Comparison of ENCODE assay signal across 10 cellular contexts in the genomic region with DNA sequence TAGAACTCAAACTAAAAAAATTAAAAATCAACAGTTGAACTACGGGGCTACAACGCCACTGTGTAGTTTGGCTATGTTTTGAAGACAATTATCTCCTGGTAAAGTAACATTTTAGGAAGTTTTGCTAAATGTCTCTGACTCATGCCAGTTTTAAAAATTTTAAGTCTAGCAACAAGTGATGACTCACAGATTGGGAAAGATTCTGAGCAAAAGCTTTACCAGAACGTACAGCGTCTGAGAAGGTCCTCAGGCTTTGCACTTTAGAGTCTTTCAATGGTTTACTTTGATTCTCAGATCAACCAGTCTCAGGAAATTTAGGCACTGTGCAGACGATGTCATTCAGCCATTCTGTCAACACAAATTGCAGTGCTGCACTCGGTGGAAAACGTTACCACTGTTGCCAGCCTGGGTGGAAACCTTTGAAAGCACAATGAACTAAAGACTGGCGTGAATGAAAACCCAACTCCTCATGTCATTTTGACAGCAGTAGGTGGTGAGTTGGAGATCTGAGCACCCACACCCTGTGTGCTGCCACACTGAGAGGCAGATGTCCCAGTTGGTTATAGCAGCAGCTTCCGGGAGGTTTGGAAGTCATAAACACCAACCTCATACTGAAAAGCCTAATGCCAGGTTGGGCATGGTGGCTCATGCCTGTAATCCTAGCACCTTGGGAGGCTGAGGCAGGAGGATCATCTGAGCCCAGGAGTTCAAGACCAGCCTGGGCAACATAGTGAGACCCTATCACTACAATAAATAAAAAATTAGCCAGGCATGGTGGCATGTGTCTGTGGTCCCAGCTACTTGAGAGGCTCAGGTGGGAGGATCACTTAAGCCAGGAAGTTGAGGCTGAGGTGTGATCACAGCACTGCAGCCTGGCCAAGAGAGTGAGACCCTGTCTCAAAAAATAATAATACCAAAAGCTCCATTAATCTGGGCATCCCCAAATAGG. TPM values are rescaled to one million over a fixed set of nuclear protein-coding genes. Genes with fewer than 3 reads are reported as not detected.
DNase-seq lines count a peak whose midpoint lies in the region; ATAC-seq, FAIRE-seq and TF ChIP-seq lines count a peak whose summit lies in the region.
"Had no signal": no experiment of that assay in that cellular context is flagged by ENCODE, and none has a peak within 500 bp of the region (broad histone marks: within the 10 kb centered on the region; RNA-seq: fewer than 3 reads in every experiment).

No MANE protein-coding gene starts in this region.

- BruUV-seq in A673 (replicated peaks; lab: Mats Ljungman, UMichigan) = no TSS peak

- H3K27me3 ChIP-seq in A673 (replicated peaks; ENCODE audit: insufficient read depth, low read depth, low read length, poor library complexity) = no peaks in the 10 kb centered on the region
- H3K27me3 ChIP-seq: cardiac muscle cell had no signal

- H3K27ac Mint-ChIP-seq in activated T-cell treated with anti-CD3 and anti-CD28 coated beads, Interleukin-2, amount 50 U/mL, for 72 hours = peak overlapping the region; percentile 59

- TF ChIP-seq CTCF in A673 (conservative IDR thresholded peaks at IDR 0.05; ENCODE audit: low read depth, low read length) = no peak

- intact Hi-C loops in A673 (cut with micrococcal nuclease; ENCODE audit: unreplicated experiment) = no loop called here
- intact Hi-C loops in left colon (cut with DNase I, micrococcal nuclease) = no loop called here

- H3K36me3 ChIP-seq in A673 (ENCODE audit: insufficient read depth, low read length, poor library complexity, severe bottlenecking) = peaks cover 23% of the 10 kb centered on the region

- peaks cover 30% of the 10 kb centered on the region for H3K4me1 Mint-ChIP-seq in activated T-cell treated with anti-CD3 and anti-CD28 coated beads, Interleukin-2, amount 50 U/mL, for 72 hours (ENCODE audit: low read depth)

- CTCF ChIA-PET in A673 (lab: Charles Lee) = no interaction called here

- peak; percentile 84 to 86 for ATAC-seq in activated T-cell treated with anti-CD3 and anti-CD28 coated beads, Interleukin-2, amount 50 U/mL, for 72 hours (replicated peaks in 1 of 2)
- no peak for ATAC-seq in left colon
- ATAC-seq: Panc1 had no signal

- peak overlapping the region; percentile 10 to 44 for H3K4me3 Mint-ChIP-seq in activated T-cell treated with anti-CD3 and anti-CD28 coated beads, Interleukin-2, amount 50 U/mL, for 72 hours

- H3K4me1 ChIP-seq in A673 (ENCODE audit: insufficient read depth, low read length, poor library complexity, severe bottlenecking) = no peaks in the 10 kb centered on the region

- FAIRE-seq in urothelium cell line (lab: Jason Lieb, UNC) = no peak

- POLR2A ChIA-PET in A673 (lab: Charles Lee; ENCODE audit: low non-redundant PET) = no interaction called here

- H3K27ac ChIP-seq in A673 (ENCODE audit: low read depth, low read length, poor library complexity, severe bottlenecking) = no peak overlapping the region
- H3K27ac ChIP-seq: cardiac muscle cell had no signal

- H3K27me3 Mint-ChIP-seq in activated T-cell treated with anti-CD3 and anti-CD28 coated beads, Interleukin-2, amount 50 U/mL, for 72 hours (ENCODE audit: low read depth) = peaks cover 16% of the 10 kb centered on the region

- peak; percentile 46 for DNase-seq in A673 (ENCODE audit: low spot score)
- peak; percentile 73 for DNase-seq in H4 (ENCODE audit: low spot score)
- peak; percentile 34 to 39 for DNase-seq in activated T-cell treated with anti-CD3 and anti-CD28 coated beads, Interleukin-2, amount 50 U/mL, for 72 hours
- DNase-seq in inferior parietal cortex (ENCODE audit: extremely low spot score) = peak; percentile 27
- no peak for DNase-seq in NCI-H187 (lab: John Stamatoyannopoulos, UW)
- DNase-seq in urothelium cell line (ENCODE audit: low spot score) = no peak
- no peak for DNase-seq in NCI-H524 treated with DMSO at 0.1 percent for 48 hours (lab: John Stamatoyannopoulos, UW)
- DNase-seq in left colon = no peak

- H3K9me3 Mint-ChIP-seq in activated T-cell treated with anti-CD3 and anti-CD28 coated beads, Interleukin-2, amount 50 U/mL, for 72 hours = no peaks in the 10 kb centered on the region

- peaks cover 2 to 14% of the 10 kb centered on the region in 2 donors for H3K36me3 Mint-ChIP-seq in activated T-cell treated with anti-CD3 and anti-CD28 coated beads, Interleukin-2, amount 50 U/mL, for 72 hours (ENCODE audit: insufficient read depth in 2 of 2)

- no peaks in the 10 kb centered on the region for H3K9me3 ChIP-seq in A673 (ENCODE audit: low read depth, low read length, poor library complexity, severe bottlenecking)

- H3K4me3 ChIP-seq in A673 (ENCODE audit: low read depth, low read length, poor library complexity, severe bottlenecking) = no peak overlapping the region
- H3K4me3 ChIP-seq: cardiac muscle cell had no signal

RNA-seq across cellular contexts. Expression of gene WTIP, which starts 6.3 kb away (rescaled TPM):
- total RNA-seq in A673 (2021) (3.4 and 4.7 TPM in 2 replicates), left colon (1 to 10 TPM; 1.6 to 3.4 TPM)
- total RNA-seq in H4 (2014; rRNA removed; shearing (Covaris generic)) = 9.9 and 11.4 TPM in 2 replicates
- total RNA-seq in activated T-cell treated with anti-CD3 and anti-CD28 coated beads, Interleukin-2, amount 50 U/mL, for 72 hours = under 1 TPM; 0.30 to 0.70 TPM

RNA-seq across cellular contexts. Expression of gene UBA2, which starts 47.1 kb away (rescaled TPM):
- 206 and 222 TPM in 2 replicates for total RNA-seq in A673 (2021)
- total RNA-seq in H4 (2014; rRNA removed; shearing (Covaris generic)) = 258 and 295 TPM in 2 replicates
- total RNA-seq in activated T-cell treated with anti-CD3 and anti-CD28 coated beads, Interleukin-2, amount 50 U/mL, for 72 hours = 100 to 1,000 TPM; 153 to 183 TPM
- 10 to 100 TPM; 42.8 to 47.4 TPM for total RNA-seq in left colon

Comparison
In these comparisons a context has a peak if more than half of its experiments do, and no peak if none do; other contexts are left out.
1. DNase-seq: peak in A673 (single experiment), H4 (single experiment), activated T-cell treated with anti-CD3 and anti-CD28 coated beads, Interleukin-2, amount 50 U/mL, for 72 hours (2 of 2) and inferior parietal cortex (single experiment); none in NCI-H187 (0 of 2), urothelium cell line (single experiment), NCI-H524 treated with DMSO at 0.1 percent for 48 hours (single experiment) and left colon (0 of 2).